Comparison of ENCODE assay signal across 1 cellular context in the genomic region with DNA sequence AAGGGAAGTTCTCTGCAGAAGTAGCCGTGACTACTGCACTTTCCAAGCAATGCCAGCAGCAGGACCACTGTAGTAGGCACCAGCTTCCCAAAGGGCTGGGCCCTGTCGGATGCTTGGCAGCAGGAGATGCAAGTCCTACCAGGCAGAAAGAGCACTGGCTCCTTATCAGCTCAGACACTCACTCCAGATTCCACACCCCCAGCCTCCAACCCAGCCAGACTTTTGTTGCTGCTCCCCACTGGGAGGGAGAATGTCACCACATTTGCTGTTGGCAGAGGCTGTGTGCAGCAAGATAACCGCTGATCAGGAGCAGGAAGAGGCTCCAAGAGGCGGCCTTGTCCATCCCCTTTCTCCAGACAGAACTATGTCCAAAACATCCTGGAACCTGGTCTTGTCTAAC.
TF ChIP-seq lines count a peak whose summit lies in the region.

No MANE protein-coding gene starts in this region.

TF ChIP-seq in K562, 482 proteins besides CTCF, POLR2A, EP300 and RAD21 (continued from another document and continues in another):
- no peak for TF ChIP-seq MTF1 (CRISPR knock-in tag; IDR thresholded peaks at IDR 0.05; ENCODE audit: borderline replicate concordance)
- TF ChIP-seq PML (IDR thresholded peaks at IDR 0.05; ENCODE audit: low read length), result peak; percentile 89
- TF ChIP-seq PRPF4 (IDR thresholded peaks at IDR 0.05; ENCODE audit: insufficient read depth, low read depth, low read length, poor library complexity, severe bottlenecking), result no peak
- TF ChIP-seq, protein P1, sequence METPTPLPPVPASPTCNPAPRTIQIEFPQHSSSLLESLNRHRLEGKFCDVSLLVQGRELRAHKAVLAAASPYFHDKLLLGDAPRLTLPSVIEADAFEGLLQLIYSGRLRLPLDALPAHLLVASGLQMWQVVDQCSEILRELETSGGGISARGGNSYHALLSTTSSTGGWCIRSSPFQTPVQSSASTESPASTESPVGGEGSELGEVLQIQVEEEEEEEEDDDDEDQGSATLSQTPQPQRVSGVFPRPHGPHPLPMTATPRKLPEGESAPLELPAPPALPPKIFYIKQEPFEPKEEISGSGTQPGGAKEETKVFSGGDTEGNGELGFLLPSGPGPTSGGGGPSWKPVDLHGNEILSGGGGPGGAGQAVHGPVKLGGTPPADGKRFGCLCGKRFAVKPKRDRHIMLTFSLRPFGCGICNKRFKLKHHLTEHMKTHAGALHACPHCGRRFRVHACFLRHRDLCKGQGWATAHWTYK (CRISPR knock-in tag; IDR thresholded peaks at IDR 0.05), result no peak
- TF ChIP-seq ZC3H11A (IDR thresholded peaks at IDR 0.05; ENCODE audit: low read depth, low read length), result no peak
- TF ChIP-seq YBX1 (IDR thresholded peaks at IDR 0.05), result no peak
- TF ChIP-seq MYBL2 (IDR thresholded peaks at IDR 0.05; ENCODE audit: low read depth), result no peak
- no peak for TF ChIP-seq MYBL2 (CRISPR knock-in tag; IDR thresholded peaks at IDR 0.05; ENCODE audit: borderline replicate concordance)
- no peak for TF ChIP-seq CAMTA2 (CRISPR knock-in tag; conservative IDR thresholded peaks at IDR 0.05)
- TF ChIP-seq, protein P2, sequence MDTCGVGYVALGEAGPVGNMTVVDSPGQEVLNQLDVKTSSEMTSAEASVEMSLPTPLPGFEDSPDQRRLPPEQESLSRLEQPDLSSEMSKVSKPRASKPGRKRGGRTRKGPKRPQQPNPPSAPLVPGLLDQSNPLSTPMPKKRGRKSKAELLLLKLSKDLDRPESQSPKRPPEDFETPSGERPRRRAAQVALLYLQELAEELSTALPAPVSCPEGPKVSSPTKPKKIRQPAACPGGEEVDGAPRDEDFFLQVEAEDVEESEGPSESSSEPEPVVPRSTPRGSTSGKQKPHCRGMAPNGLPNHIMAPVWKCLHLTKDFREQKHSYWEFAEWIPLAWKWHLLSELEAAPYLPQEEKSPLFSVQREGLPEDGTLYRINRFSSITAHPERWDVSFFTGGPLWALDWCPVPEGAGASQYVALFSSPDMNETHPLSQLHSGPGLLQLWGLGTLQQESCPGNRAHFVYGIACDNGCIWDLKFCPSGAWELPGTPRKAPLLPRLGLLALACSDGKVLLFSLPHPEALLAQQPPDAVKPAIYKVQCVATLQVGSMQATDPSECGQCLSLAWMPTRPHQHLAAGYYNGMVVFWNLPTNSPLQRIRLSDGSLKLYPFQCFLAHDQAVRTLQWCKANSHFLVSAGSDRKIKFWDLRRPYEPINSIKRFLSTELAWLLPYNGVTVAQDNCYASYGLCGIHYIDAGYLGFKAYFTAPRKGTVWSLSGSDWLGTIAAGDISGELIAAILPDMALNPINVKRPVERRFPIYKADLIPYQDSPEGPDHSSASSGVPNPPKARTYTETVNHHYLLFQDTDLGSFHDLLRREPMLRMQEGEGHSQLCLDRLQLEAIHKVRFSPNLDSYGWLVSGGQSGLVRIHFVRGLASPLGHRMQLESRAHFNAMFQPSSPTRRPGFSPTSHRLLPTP (IDR thresholded peaks at IDR 0.05; ENCODE audit: borderline replicate concordance, extremely low read depth, insufficient read length), result no peak
- no peak for TF ChIP-seq RBFOX2 (IDR thresholded peaks at IDR 0.05; ENCODE audit: low read depth, low read length)
- peak; percentile 69 for TF ChIP-seq MTA3 (IDR thresholded peaks at IDR 0.05; ENCODE audit: borderline replicate concordance)
- no peak for TF ChIP-seq ZNF143 (CRISPR knock-in tag; IDR thresholded peaks at IDR 0.05)
- TF ChIP-seq MEF2D (tag; conservative IDR thresholded peaks at IDR 0.05; ENCODE audit: low read depth), result 0 out of 2 replicates have a peak, but pooled peaks have one; percentile 27
- TF ChIP-seq, protein P3, sequence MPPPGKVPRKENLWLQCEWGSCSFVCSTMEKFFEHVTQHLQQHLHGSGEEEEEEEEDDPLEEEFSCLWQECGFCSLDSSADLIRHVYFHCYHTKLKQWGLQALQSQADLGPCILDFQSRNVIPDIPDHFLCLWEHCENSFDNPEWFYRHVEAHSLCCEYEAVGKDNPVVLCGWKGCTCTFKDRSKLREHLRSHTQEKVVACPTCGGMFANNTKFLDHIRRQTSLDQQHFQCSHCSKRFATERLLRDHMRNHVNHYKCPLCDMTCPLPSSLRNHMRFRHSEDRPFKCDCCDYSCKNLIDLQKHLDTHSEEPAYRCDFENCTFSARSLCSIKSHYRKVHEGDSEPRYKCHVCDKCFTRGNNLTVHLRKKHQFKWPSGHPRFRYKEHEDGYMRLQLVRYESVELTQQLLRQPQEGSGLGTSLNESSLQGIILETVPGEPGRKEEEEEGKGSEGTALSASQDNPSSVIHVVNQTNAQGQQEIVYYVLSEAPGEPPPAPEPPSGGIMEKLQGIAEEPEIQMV (tag; conservative IDR thresholded peaks at IDR 0.05; ENCODE audit: low read depth), result no peak
- TF ChIP-seq, protein P4, sequence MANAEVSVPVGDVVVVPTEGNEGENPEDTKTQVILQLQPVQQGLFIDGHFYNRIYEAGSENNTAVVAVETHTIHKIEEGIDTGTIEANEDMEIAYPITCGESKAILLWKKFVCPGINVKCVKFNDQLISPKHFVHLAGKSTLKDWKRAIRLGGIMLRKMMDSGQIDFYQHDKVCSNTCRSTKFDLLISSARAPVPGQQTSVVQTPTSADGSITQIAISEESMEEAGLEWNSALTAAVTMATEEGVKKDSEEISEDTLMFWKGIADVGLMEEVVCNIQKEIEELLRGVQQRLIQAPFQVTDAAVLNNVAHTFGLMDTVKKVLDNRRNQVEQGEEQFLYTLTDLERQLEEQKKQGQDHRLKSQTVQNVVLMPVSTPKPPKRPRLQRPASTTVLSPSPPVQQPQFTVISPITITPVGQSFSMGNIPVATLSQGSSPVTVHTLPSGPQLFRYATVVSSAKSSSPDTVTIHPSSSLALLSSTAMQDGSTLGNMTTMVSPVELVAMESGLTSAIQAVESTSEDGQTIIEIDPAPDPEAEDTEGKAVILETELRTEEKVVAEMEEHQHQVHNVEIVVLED (CRISPR knock-in tag; IDR thresholded peaks at IDR 0.05), result no peak
- TF ChIP-seq U2AF1 (optimal IDR thresholded peaks at IDR 0.05; ENCODE audit: low read depth, low read length), result no peak
- TF ChIP-seq BHLHE40 (IDR thresholded peaks at IDR 0.05; ENCODE audit: low read length), result peak; percentile 57; the same call in 1 of the 2 replicates
- TF ChIP-seq, protein P5, sequence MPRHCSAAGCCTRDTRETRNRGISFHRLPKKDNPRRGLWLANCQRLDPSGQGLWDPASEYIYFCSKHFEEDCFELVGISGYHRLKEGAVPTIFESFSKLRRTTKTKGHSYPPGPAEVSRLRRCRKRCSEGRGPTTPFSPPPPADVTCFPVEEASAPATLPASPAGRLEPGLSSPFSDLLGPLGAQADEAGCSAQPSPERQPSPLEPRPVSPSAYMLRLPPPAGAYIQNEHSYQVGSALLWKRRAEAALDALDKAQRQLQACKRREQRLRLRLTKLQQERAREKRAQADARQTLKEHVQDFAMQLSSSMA (CRISPR knock-in tag; IDR thresholded peaks at IDR 0.05), result no peak
- TF ChIP-seq ARNT (IDR thresholded peaks at IDR 0.05), result 0 out of 4 replicates have a peak, but pooled peaks have one; percentile 38 to 52
- TF ChIP-seq, protein P6, sequence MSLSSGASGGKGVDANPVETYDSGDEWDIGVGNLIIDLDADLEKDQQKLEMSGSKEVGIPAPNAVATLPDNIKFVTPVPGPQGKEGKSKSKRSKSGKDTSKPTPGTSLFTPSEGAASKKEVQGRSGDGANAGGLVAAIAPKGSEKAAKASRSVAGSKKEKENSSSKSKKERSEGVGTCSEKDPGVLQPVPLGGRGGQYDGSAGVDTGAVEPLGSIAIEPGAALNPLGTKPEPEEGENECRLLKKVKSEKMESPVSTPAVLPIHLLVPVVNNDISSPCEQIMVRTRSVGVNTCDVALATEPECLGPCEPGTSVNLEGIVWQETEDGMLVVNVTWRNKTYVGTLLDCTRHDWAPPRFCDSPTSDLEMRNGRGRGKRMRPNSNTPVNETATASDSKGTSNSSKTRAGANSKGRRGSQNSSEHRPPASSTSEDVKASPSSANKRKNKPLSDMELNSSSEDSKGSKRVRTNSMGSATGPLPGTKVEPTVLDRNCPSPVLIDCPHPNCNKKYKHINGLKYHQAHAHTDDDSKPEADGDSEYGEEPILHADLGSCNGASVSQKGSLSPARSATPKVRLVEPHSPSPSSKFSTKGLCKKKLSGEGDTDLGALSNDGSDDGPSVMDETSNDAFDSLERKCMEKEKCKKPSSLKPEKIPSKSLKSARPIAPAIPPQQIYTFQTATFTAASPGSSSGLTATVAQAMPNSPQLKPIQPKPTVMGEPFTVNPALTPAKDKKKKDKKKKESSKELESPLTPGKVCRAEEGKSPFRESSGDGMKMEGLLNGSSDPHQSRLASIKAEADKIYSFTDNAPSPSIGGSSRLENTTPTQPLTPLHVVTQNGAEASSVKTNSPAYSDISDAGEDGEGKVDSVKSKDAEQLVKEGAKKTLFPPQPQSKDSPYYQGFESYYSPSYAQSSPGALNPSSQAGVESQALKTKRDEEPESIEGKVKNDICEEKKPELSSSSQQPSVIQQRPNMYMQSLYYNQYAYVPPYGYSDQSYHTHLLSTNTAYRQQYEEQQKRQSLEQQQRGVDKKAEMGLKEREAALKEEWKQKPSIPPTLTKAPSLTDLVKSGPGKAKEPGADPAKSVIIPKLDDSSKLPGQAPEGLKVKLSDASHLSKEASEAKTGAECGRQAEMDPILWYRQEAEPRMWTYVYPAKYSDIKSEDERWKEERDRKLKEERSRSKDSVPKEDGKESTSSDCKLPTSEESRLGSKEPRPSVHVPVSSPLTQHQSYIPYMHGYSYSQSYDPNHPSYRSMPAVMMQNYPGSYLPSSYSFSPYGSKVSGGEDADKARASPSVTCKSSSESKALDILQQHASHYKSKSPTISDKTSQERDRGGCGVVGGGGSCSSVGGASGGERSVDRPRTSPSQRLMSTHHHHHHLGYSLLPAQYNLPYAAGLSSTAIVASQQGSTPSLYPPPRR (CRISPR knock-in tag; IDR thresholded peaks at IDR 0.05; ENCODE audit: borderline replicate concordance), result no peak
- no peak for TF ChIP-seq TCF7L2 (IDR thresholded peaks at IDR 0.05; ENCODE audit: low read depth, low read length)
- no peak for TF ChIP-seq HIVEP1 (CRISPR knock-in tag; IDR thresholded peaks at IDR 0.05)
- TF ChIP-seq, protein P7, sequence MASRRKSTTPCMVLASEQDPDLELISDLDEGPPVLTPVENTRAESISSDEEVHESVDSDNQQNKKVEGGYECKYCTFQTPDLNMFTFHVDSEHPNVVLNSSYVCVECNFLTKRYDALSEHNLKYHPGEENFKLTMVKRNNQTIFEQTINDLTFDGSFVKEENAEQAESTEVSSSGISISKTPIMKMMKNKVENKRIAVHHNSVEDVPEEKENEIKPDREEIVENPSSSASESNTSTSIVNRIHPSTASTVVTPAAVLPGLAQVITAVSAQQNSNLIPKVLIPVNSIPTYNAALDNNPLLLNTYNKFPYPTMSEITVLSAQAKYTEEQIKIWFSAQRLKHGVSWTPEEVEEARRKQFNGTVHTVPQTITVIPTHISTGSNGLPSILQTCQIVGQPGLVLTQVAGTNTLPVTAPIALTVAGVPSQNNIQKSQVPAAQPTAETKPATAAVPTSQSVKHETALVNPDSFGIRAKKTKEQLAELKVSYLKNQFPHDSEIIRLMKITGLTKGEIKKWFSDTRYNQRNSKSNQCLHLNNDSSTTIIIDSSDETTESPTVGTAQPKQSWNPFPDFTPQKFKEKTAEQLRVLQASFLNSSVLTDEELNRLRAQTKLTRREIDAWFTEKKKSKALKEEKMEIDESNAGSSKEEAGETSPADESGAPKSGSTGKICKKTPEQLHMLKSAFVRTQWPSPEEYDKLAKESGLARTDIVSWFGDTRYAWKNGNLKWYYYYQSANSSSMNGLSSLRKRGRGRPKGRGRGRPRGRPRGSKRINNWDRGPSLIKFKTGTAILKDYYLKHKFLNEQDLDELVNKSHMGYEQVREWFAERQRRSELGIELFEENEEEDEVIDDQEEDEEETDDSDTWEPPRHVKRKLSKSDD (conservative IDR thresholded peaks at IDR 0.05; ENCODE audit: low read length), result no peak
- TF ChIP-seq KAT8 (IDR thresholded peaks at IDR 0.05; ENCODE audit: low read depth), result no peak
- no peak for TF ChIP-seq RFX7 (CRISPR knock-in tag; IDR thresholded peaks at IDR 0.05)
- TF ChIP-seq, protein P8, sequence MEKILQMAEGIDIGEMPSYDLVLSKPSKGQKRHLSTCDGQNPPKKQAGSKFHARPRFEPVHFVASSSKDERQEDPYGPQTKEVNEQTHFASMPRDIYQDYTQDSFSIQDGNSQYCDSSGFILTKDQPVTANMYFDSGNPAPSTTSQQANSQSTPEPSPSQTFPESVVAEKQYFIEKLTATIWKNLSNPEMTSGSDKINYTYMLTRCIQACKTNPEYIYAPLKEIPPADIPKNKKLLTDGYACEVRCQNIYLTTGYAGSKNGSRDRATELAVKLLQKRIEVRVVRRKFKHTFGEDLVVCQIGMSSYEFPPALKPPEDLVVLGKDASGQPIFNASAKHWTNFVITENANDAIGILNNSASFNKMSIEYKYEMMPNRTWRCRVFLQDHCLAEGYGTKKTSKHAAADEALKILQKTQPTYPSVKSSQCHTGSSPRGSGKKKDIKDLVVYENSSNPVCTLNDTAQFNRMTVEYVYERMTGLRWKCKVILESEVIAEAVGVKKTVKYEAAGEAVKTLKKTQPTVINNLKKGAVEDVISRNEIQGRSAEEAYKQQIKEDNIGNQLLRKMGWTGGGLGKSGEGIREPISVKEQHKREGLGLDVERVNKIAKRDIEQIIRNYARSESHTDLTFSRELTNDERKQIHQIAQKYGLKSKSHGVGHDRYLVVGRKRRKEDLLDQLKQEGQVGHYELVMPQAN (IDR thresholded peaks at IDR 0.05; ENCODE audit: borderline replicate concordance), result no peak
- TF ChIP-seq ATF7 (IDR thresholded peaks at IDR 0.05), result no peak
- TF ChIP-seq TRIM24 (IDR thresholded peaks at IDR 0.05), result peak; percentile 87 to 89
- 0 out of 2 replicates have a peak, but pooled peaks have one; percentile 23 for TF ChIP-seq NCOA6 (IDR thresholded peaks at IDR 0.05)
- no peak for TF ChIP-seq BMI1 (IDR thresholded peaks at IDR 0.05; ENCODE audit: low read length)
- TF ChIP-seq DIDO1 (tag; IDR thresholded peaks at IDR 0.05; ENCODE audit: low read depth), result no peak
- TF ChIP-seq JUN (IDR thresholded peaks at IDR 0.05; ENCODE audit: borderline replicate concordance, low read depth, low read length), result no peak
- TF ChIP-seq JUN (CRISPR knock-in tag; IDR thresholded peaks at IDR 0.05; ENCODE audit: borderline replicate concordance), result no peak
- no peak for TF ChIP-seq NCOA2 (IDR thresholded peaks at IDR 0.05; ENCODE audit: partially characterized antibody in 2 of 2)
- no peak for TF ChIP-seq KLF1 (tag; IDR thresholded peaks at IDR 0.05)
- TF ChIP-seq SMAD4 (CRISPR knock-in tag; conservative IDR thresholded peaks at IDR 0.05), result peak; percentile 94
- TF ChIP-seq NCOR1 (IDR thresholded peaks at IDR 0.05), result peak; percentile 97
- TF ChIP-seq ELF1 (tag; IDR thresholded peaks at IDR 0.05), result no peak
- no peak for TF ChIP-seq ZNF717 (CRISPR knock-in tag; IDR thresholded peaks at IDR 0.05)
- TF ChIP-seq, protein P9, sequence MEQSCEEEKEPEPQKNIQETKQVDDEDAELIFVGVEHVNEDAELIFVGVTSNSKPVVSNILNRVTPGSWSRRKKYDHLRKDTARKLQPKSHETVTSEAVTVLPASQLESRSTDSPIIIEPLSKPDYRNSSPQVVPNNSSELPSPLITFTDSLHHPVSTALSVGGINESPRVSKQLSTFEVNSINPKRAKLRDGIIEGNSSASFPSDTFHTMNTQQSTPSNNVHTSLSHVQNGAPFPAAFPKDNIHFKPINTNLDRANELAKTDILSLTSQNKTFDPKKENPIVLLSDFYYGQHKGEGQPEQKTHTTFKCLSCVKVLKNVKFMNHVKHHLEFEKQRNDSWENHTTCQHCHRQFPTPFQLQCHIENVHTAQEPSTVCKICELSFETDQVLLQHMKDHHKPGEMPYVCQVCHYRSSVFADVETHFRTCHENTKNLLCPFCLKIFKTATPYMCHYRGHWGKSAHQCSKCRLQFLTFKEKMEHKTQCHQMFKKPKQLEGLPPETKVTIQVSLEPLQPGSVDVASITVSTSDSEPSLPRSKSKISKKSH (CRISPR knock-in tag; IDR thresholded peaks at IDR 0.05), result no peak
